In genomic region chr17:36460265-36460937, GRCh38 we compare ENCODE assay signal across 31 cellular contexts.
"Had no signal": no experiment of that assay in that cellular context is flagged by ENCODE, and none has a peak within 500 bp of the region (broad histone marks: within the 10 kb centered on the region; RNA-seq: fewer than 3 reads in every experiment).

No MANE protein-coding gene starts in this region.

- H3K4me3 ChIP-seq: gastroesophageal sphincter, pancreas, psoas muscle, sigmoid colon, thoracic aorta, uterus had no signal

- H3K4me1 Mint-ChIP-seq: central memory CD8-positive, alpha-beta T cell; stimulated activated effector memory CD8-positive, alpha-beta T cell treated with anti-CD3 and anti-CD28 coated beads, Interleukin-12 subunit alpha, Interleukin-12 subunit beta, amount 100 ng/mL, for 72 hours had no signal

- H3K27ac ChIP-seq: gastroesophageal sphincter, pancreas, psoas muscle, sigmoid colon, thoracic aorta, uterus had no signal

- H3K36me3 ChIP-seq: gastroesophageal sphincter, pancreas, sigmoid colon, thoracic aorta, uterus had no signal

- H3K4me1 ChIP-seq: pancreas, psoas muscle, uterus had no signal

- FAIRE-seq: bronchial epithelial cell, colon, keratinocyte, pancreas, small intestine had no signal

- H3K4me3 Mint-ChIP-seq: activated naive CD8-positive, alpha-beta T cell; central memory CD8-positive, alpha-beta T cell; stimulated activated effector memory CD8-positive, alpha-beta T cell treated with anti-CD3 and anti-CD28 coated beads, Interleukin-12 subunit alpha, Interleukin-12 subunit beta, amount 100 ng/mL, for 72 hours; stimulated activated naive CD8-positive, alpha-beta T cell treated with anti-CD3 and anti-CD28 coated beads, Interleukin-15, Interleukin-2, amounts not matched to agents 100 ng/mL and 50 ng/mL, for 24 hours; T-helper 2 cell treated with Interferon-gamma antibody and Interleukin-4, amounts not matched to agents 5 μg/mL and 100 μg/mL, for 36 hours; type B pancreatic cell had no signal

- H3K9me3 ChIP-seq: pancreas, psoas muscle, sigmoid colon, thoracic aorta, uterus had no signal

- H3K9me3 Mint-ChIP-seq: central memory CD8-positive, alpha-beta T cell; stimulated activated effector memory CD8-positive, alpha-beta T cell treated with anti-CD3 and anti-CD28 coated beads, Interleukin-12 subunit alpha, Interleukin-12 subunit beta, amount 100 ng/mL, for 72 hours; stimulated activated naive CD8-positive, alpha-beta T cell treated with anti-CD3 and anti-CD28 coated beads, Interleukin-15, Interleukin-2, amounts not matched to agents 100 ng/mL and 50 ng/mL, for 24 hours; T-helper 2 cell treated with Interferon-gamma antibody and Interleukin-4, amounts not matched to agents 5 μg/mL and 100 μg/mL, for 36 hours; type B pancreatic cell had no signal

- H3K27ac Mint-ChIP-seq: activated naive CD8-positive, alpha-beta T cell; stimulated activated effector memory CD8-positive, alpha-beta T cell treated with anti-CD3 and anti-CD28 coated beads, Interleukin-12 subunit alpha, Interleukin-12 subunit beta, amount 100 ng/mL, for 72 hours; stimulated activated naive CD8-positive, alpha-beta T cell treated with anti-CD3 and anti-CD28 coated beads, Interleukin-15, Interleukin-2, amounts not matched to agents 100 ng/mL and 50 ng/mL, for 24 hours; T-helper 2 cell treated with Interferon-gamma antibody and Interleukin-4, amounts not matched to agents 5 μg/mL and 100 μg/mL, for 36 hours; type B pancreatic cell had no signal

- H3K27me3 ChIP-seq: pancreas, uterus had no signal

- H3K36me3 Mint-ChIP-seq: activated naive CD8-positive, alpha-beta T cell; stimulated activated effector memory CD8-positive, alpha-beta T cell treated with anti-CD3 and anti-CD28 coated beads, Interleukin-12 subunit alpha, Interleukin-12 subunit beta, amount 100 ng/mL, for 72 hours; type B pancreatic cell had no signal

- ATAC-seq: gastroesophageal sphincter; left cardiac atrium; left ventricle myocardium superior; pancreas; psoas muscle; stimulated activated effector memory CD8-positive, alpha-beta T cell treated with anti-CD3 and anti-CD28 coated beads, Interleukin-12 subunit alpha, Interleukin-12 subunit beta, amount 100 ng/mL, for 72 hours had no signal

- DNase-seq: activated CD4-positive, alpha-beta T cell treated with anti-CD3 and anti-CD28 coated beads for 4 hours; activated CD4-positive, alpha-beta T cell treated with anti-CD3 and anti-CD28 coated beads, Interleukin-2, amount 50 U/mL, for 4 hours; activated effector memory CD4-positive, alpha-beta T cell treated with Interleukin-2 at 50 U/mL for 16 hours; activated naive CD4-positive, alpha-beta T cell treated with Interleukin-2 at 50 U/mL for 16 hours; anterior cingulate cortex; effector CD8-positive, alpha-beta T cell; erythroblast; head of caudate nucleus; hippocampal formation; left cardiac atrium; left ventricle myocardium superior; mammary epithelial cell; naive B cell; nucleus accumbens; pancreas; sigmoid colon; small intestine; stimulated activated CD4-positive, alpha-beta T cell treated with anti-CD3 and anti-CD28 coated beads, Interleukin-4, amount 100 ng/mL, for 24 hours; uterus had no signal
